Comparison of ENCODE assay signal across 17 cellular contexts in the genomic region with DNA sequence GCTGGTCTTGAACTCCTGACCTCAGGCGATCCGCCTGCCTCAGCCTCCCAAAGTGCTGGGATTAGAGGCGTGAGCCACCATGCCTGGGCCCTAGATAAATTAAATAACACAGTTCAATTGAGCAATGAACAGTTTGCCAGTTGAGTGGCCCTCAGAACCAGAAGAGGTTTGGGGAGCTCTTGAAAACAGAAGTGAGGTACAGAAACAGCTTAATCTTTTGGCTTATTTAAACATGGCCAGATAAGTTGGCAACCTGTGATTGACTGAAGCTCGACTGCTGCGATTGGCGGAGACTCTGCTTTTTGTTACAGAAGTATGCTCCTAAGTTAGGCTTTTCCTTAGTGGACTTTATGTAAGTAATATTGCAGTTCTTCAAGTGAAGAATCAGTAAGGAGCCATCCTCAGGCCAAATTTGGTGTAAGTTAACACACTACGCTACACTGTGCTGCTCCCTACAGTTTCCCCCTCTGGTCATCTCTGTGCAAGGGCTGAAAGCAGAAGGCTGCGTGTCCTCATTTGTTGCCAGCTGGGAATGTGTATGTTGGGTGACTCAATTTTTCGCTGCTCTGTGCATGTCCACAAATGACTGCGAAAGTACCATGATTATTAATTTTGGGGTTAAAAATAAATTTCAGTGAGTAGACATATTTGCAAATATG. TPM values are rescaled to one million over a fixed set of nuclear protein-coding genes. Genes with fewer than 3 reads are reported as not detected.
DNase-seq lines count a peak whose midpoint lies in the region; ATAC-seq, FAIRE-seq and TF ChIP-seq lines count a peak whose summit lies in the region.
"Had no signal": no experiment of that assay in that cellular context is flagged by ENCODE, and none has a peak within 500 bp of the region (broad histone marks: within the 10 kb centered on the region; RNA-seq: fewer than 3 reads in every experiment).

No MANE protein-coding gene starts in this region.

- CTCF ChIA-PET in A549 (lab: Yijun Ruan, JAX) = interaction anchor here (1.0 to 1.3 kb wide), 2 partner anchors 14 to 17 kb away, joined by 3 to 5 read pairs; no protein-coding TSS in a partner anchor

- no peak overlapping the region for H3K18ac ChIP-seq in H9 (ENCODE audit: insufficient read length, low read depth, low read length)
- no peak overlapping the region for H3K18ac ChIP-seq in trophoblast cell (ENCODE audit: low read length)

- H3K23ac ChIP-seq in H9 (ENCODE audit: insufficient read length, low read depth, low read length) = no peak overlapping the region
- H3K23ac ChIP-seq in trophoblast cell (ENCODE audit: low read length) = peak overlapping the region; percentile 67

- no peak overlapping the region for H4K12ac ChIP-seq in trophoblast cell (ENCODE audit: low read depth, low read length)

- TF ChIP-seq EP300 in A549 (IDR thresholded peaks at IDR 0.05) = no peak

- TF ChIP-seq POLR2A in A549 (IDR thresholded peaks at IDR 0.05; ENCODE audit: low read length) = no peak

- no peaks in the 10 kb centered on the region for H3K36me3 ChIP-seq in trophoblast cell (ENCODE audit: control insufficient read depth in 1 of 2, insufficient read depth in 2 of 2, low read length in 2 of 2)

- H3K27me3 Mint-ChIP-seq in H9 (ENCODE audit: low read depth) = no peaks in the 10 kb centered on the region
- no peaks in the 10 kb centered on the region for H3K27me3 Mint-ChIP-seq in central memory CD8-positive, alpha-beta T cell

- no peak for DNase-seq in A549 (ENCODE audit: low read depth in 1 of 2, low spot score in 1 of 2)
- no peak for DNase-seq in H9
- DNase-seq in central memory CD8-positive, alpha-beta T cell (ENCODE audit: low spot score in 2 of 2) = no peak
- DNase-seq in trophoblast cell = no peak
- DNase-seq in HK-2 (ENCODE audit: unreplicated experiment) = no peak
- DNase-seq in Kasumi-1 (lab: John Stamatoyannopoulos, UW) = no peak
- DNase-seq: C1 segment of cervical spinal cord, DMS 273 treated with DMSO at 0.1 percent for 48 hours, GF-D8, GM23248, Karpas-422, NCI-H187 treated with DMSO at 0.1 percent for 48 hours, NCI-H69, SHP77 had no signal

- no peak overlapping the region for H3K27ac ChIP-seq in A549
- no peak overlapping the region for H3K27ac ChIP-seq in H9 (ENCODE audit: insufficient read length, low read depth, low read length)
- H3K27ac ChIP-seq in trophoblast cell (ENCODE audit: low read depth, low read length) = no peak overlapping the region
- H3K27ac ChIP-seq: GM23248 had no signal

- H2BK5ac ChIP-seq in H9 (ENCODE audit: insufficient read length, low read length) (no peak overlapping the region), trophoblast cell (ENCODE audit: low read depth, low read length, poor library complexity) (no peak overlapping the region)

- peaks cover 48 to 50% of the 10 kb centered on the region in 2 experiments for H3K4me1 Mint-ChIP-seq in H9
- H3K4me1 Mint-ChIP-seq in central memory CD8-positive, alpha-beta T cell = peaks cover 88% of the 10 kb centered on the region

- H3K27ac Mint-ChIP-seq in H9 = 0 out of 7 replicates have a peak overlapping the region, but pooled peaks of 2 of the 3 experiments have one; percentile 16 to 20
- H3K27ac Mint-ChIP-seq in central memory CD8-positive, alpha-beta T cell (ENCODE audit: low read depth) = peak overlapping the region; percentile 51

- H3K4ac ChIP-seq in H9 (ENCODE audit: low read depth, low read length) (no peak overlapping the region), trophoblast cell (ENCODE audit: low read depth, low read length) (peak overlapping the region; percentile 91)

- H3K4me1 ChIP-seq in A549 (peaks cover 26% of the 10 kb centered on the region; the same call in 2 of the 3 replicates), H9 (ENCODE audit: insufficient read depth, low read length) (0 out of 2 replicates have a peak, but pooled peaks cover 3% of the 10 kb centered on the region), trophoblast cell (ENCODE audit: control insufficient read depth in 1 of 2, insufficient read depth in 2 of 2, low read length in 2 of 2) (no peaks in the 10 kb centered on the region)

- TF ChIP-seq CTCF in A549 (IDR thresholded peaks at IDR 0.05) = no peak
- no peak for TF ChIP-seq CTCF in H9 (conservative IDR thresholded peaks at IDR 0.05)

- H3K79me1 ChIP-seq in H9 (ENCODE audit: insufficient read depth, low read depth, low read length, poor library complexity, severe bottlenecking) = no peaks in the 10 kb centered on the region
- no peaks in the 10 kb centered on the region for H3K79me1 ChIP-seq in trophoblast cell (ENCODE audit: low read length)

- no peak overlapping the region for H3K56ac ChIP-seq in H9 (ENCODE audit: insufficient read length, low read depth, low read length)

- H4K8ac ChIP-seq in H9 (replicated peaks; ENCODE audit: insufficient read length, low read depth, low read length) (no peak overlapping the region), trophoblast cell (ENCODE audit: low read depth, low read length) (no peak overlapping the region)

- H3K4me2 ChIP-seq in A549 = no peak overlapping the region
- H3K4me2 ChIP-seq in H9 (ENCODE audit: insufficient read depth, insufficient read length, low read length) = no peak overlapping the region
- no peak overlapping the region for H3K4me2 ChIP-seq in trophoblast cell (ENCODE audit: low read length)

- FAIRE-seq in A549 (lab: Jason Lieb, UNC) = peak; percentile 56
- FAIRE-seq: GM12891, GM18507 had no signal

- H2BK12ac ChIP-seq in H9 (ENCODE audit: insufficient read length, low read depth, low read length) (no peak overlapping the region), trophoblast cell (ENCODE audit: low read length) (no peak overlapping the region)

- no peak overlapping the region for H2AK5ac ChIP-seq in H9 (ENCODE audit: insufficient read length, low read length)
- H2AK5ac ChIP-seq in trophoblast cell (ENCODE audit: low read length) = no peak overlapping the region

- no peaks in the 10 kb centered on the region for H3K9me3 ChIP-seq in A549
- no peaks in the 10 kb centered on the region for H3K9me3 ChIP-seq in H9 (ENCODE audit: control insufficient read depth, low read depth, low read length)
- no peaks in the 10 kb centered on the region for H3K9me3 ChIP-seq in trophoblast cell (ENCODE audit: insufficient read depth, low read depth, low read length)

- H4K20me1 ChIP-seq in H9 (ENCODE audit: control insufficient read depth, insufficient read depth, insufficient read length) = no peaks in the 10 kb centered on the region

- H3K36me3 Mint-ChIP-seq in H9 (ENCODE audit: insufficient read depth in 1 of 3, low read depth in 3 of 3) = peaks cover 8 to 16% (median 10%) of the 10 kb centered on the region in 3 experiments
- peaks cover 9% of the 10 kb centered on the region for H3K36me3 Mint-ChIP-seq in central memory CD8-positive, alpha-beta T cell (ENCODE audit: insufficient read depth)

- H3K27me3 ChIP-seq in H9 (ENCODE audit: insufficient read depth, low read length) (no peaks in the 10 kb centered on the region), trophoblast cell (ENCODE audit: insufficient read depth, low read length) (no peaks in the 10 kb centered on the region)

- no peak overlapping the region for H2BK20ac ChIP-seq in H9 (ENCODE audit: low read depth, low read length, poor library complexity, severe bottlenecking)

- H2BK15ac ChIP-seq in H9 (ENCODE audit: low read depth, low read length) = no peak overlapping the region

- H3K9ac ChIP-seq in H9 (ENCODE audit: extremely low read depth, insufficient read length, low read length) = no peak overlapping the region
- no peak overlapping the region for H3K9ac ChIP-seq in trophoblast cell (ENCODE audit: low read length)
- H3K9ac ChIP-seq: GM23248 had no signal

- H3K14ac ChIP-seq in H9 (ENCODE audit: insufficient read depth, low read length) (no peak overlapping the region), trophoblast cell (ENCODE audit: low read length) (no peak overlapping the region)

- ATAC-seq in A549 (peak in 1 of 2 experiments; percentile 44; a peak in 3 of 6 replicates), GM19328 (IDR thresholded peaks at IDR 0.05; ENCODE audit: unreplicated experiment) (no peak)
- no peak for ATAC-seq in central memory CD8-positive, alpha-beta T cell (replicated peaks; ENCODE audit: extremely low read depth, poor library complexity, severe bottlenecking)

- H3T11ph ChIP-seq in H9 (ENCODE audit: low read length) = no peak overlapping the region

- H3K9me3 Mint-ChIP-seq in H9 = no peaks in the 10 kb centered on the region
- H3K9me3 Mint-ChIP-seq in central memory CD8-positive, alpha-beta T cell = no peaks in the 10 kb centered on the region

- WGBS in A549 (ENCODE audit: missing lambda C conversion rate) = 86% methylated on average over 10 of the region's 10 CpGs
- no CpG with 5 or more reads among the region's 10 CpGs for WGBS in H9 (ENCODE audit: extremely low coverage, insufficient read length, low lambda C conversion rate)
- WGBS in trophoblast cell (ENCODE audit: extremely low coverage, insufficient coverage, insufficient read length) = no CpG with 5 or more reads among the region's 10 CpGs

- no peak overlapping the region for H3K4me3 Mint-ChIP-seq in H9
- H3K4me3 Mint-ChIP-seq in central memory CD8-positive, alpha-beta T cell = no peak overlapping the region

- H3K4me3 ChIP-seq in A549 = no peak overlapping the region
- H3K4me3 ChIP-seq in trophoblast cell (ENCODE audit: low read depth, low read length) = no peak overlapping the region
- H3K4me3 ChIP-seq: GM23248 had no signal

- H4K91ac ChIP-seq in H9 (ENCODE audit: insufficient read length, low read depth, low read length) (no peak overlapping the region), trophoblast cell (ENCODE audit: low read depth, low read length) (no peak overlapping the region)

- POLR2A ChIA-PET in A549 (lab: Yijun Ruan, JAX) = interaction anchor here (3.0 kb wide), 1 partner anchor 10 kb away, joined by 14 read pairs; the partner anchor contains the start of gene XRN2

- H2AFZ ChIP-seq in H9 (ENCODE audit: low read length) = no peak overlapping the region
- no peak overlapping the region for H2AFZ ChIP-seq in trophoblast cell (ENCODE audit: insufficient read depth, low read length, poor library complexity)
- H2AFZ ChIP-seq: GM23248 had no signal

- no peak overlapping the region for H4K5ac ChIP-seq in H9 (ENCODE audit: insufficient read length, low read depth, low read length)

- H3K79me2 ChIP-seq in H9 (ENCODE audit: insufficient read depth, low read length) = peaks cover 77% of the 10 kb centered on the region
- H3K79me2 ChIP-seq in trophoblast cell (ENCODE audit: control insufficient read depth, insufficient read depth, low read length, poor library complexity) = peaks cover 15% of the 10 kb centered on the region

- no peak for TF ChIP-seq RAD21 in A549 (conservative IDR thresholded peaks at IDR 0.05 in 1 of 2, IDR thresholded peaks at IDR 0.05 in 1 of 2)

- H3K23me2 ChIP-seq in H9 (ENCODE audit: insufficient read length, low read depth, low read length, poor library complexity, severe bottlenecking) = no peaks in the 10 kb centered on the region

- no peak overlapping the region for H2BK120ac ChIP-seq in H9 (ENCODE audit: low read depth, low read length, poor library complexity, severe bottlenecking)
- no peak overlapping the region for H2BK120ac ChIP-seq in trophoblast cell (ENCODE audit: insufficient read depth, low read length, poor library complexity)

RNA-seq across cellular contexts. Expression of gene XRN2, which starts 9.8 kb away (rescaled TPM):
- polyA plus RNA-seq in A549 (2011; rRNA removed) (151 and 192 TPM in 2 replicates), A549 (2017; fragmentation: RNase III; extraction: RNeasy Plus Mini Kit Qiagen cat#74134 plus additional on column Dnase treatment) (123 to 125 TPM (median 125 TPM) in 3 replicates)
- polyA plus RNA-seq in A549 (2012; cell fraction: cytosol; rRNA removed) = 52.7 and 53.2 TPM in 2 replicates
- polyA plus RNA-seq in A549 (2012; cell fraction: nucleus; rRNA removed) = 43.1 and 56.8 TPM in 2 replicates
- polyA minus RNA-seq in A549 (2011; rRNA and poly(A)+ RNA removed) = 60.3 and 64.8 TPM in 2 replicates
- 96.7 and 97.6 TPM in 2 replicates for total RNA-seq in H9 (2021)
- 50.0 and 51.3 TPM in 2 replicates for polyA plus RNA-seq in trophoblast cell (2013)
